8 cellular contexts compared by ENCODE assay signal in genomic region chr3:187748050-187748481, GRCh38. TPM values are rescaled to one million over a fixed set of nuclear protein-coding genes. Genes with fewer than 3 reads are reported as not detected.
DNase-seq lines count a peak whose midpoint lies in the region; ATAC-seq lines count a peak whose summit lies in the region.

No MANE protein-coding gene starts in this region.

- no peak overlapping the region for H2BK120ac ChIP-seq in mesendoderm (ENCODE audit: low read depth, low read length)

- H3K79me2 ChIP-seq in mesendoderm (ENCODE audit: control insufficient read depth, insufficient read depth, low read length): no peaks in the 10 kb centered on the region

- no peak overlapping the region for H3K4me3 ChIP-seq in mesendoderm (ENCODE audit: low read length)

- intact Hi-C loops in activated CD4-positive, alpha-beta memory T cell treated with anti-CD3 and anti-CD28 coated beads for 36 hours (cut with micrococcal nuclease): loop anchor here (1.0 to 10.0 kb wide), 7 partner anchors 29 to 1577 kb away; no protein-coding TSS in a partner anchor

- H3K27me3 ChIP-seq in mesendoderm (ENCODE audit: insufficient read depth, low read length, poor library complexity): no peaks in the 10 kb centered on the region

- H3K9ac ChIP-seq in mesendoderm (ENCODE audit: low read length): no peak overlapping the region

- H3K56ac ChIP-seq in mesendoderm (ENCODE audit: low read length): no peak overlapping the region

- H3K18ac ChIP-seq in mesendoderm (ENCODE audit: low read length): no peak overlapping the region

- H2BK15ac ChIP-seq in mesendoderm (replicated peaks; ENCODE audit: low read depth): no peak overlapping the region

- no peaks in the 10 kb centered on the region for H3K36me3 ChIP-seq in mesendoderm (ENCODE audit: control insufficient read depth, insufficient read depth, low read length)

- ATAC-seq in HG03175 (IDR thresholded peaks at IDR 0.05; ENCODE audit: unreplicated experiment) (peak; percentile 40), HG02763 (IDR thresholded peaks at IDR 0.05; ENCODE audit: unreplicated experiment) (no peak)

- H2AK5ac ChIP-seq in mesendoderm (ENCODE audit: low read length): no peak overlapping the region

- no peak overlapping the region for H3K23ac ChIP-seq in mesendoderm (ENCODE audit: low read length)

- CTCF ChIA-PET in activated CD4-positive, alpha-beta memory T cell treated with anti-CD3 and anti-CD28 coated beads for 36 hours (lab: Charles Lee): interaction anchor here (0.6 to 3.4 kb wide), 43 partner anchors 9 to 1377 kb away, joined by 3 to 32 read pairs (median 4); no protein-coding TSS in a partner anchor

- H3K27me3 Mint-ChIP-seq in activated CD4-positive, alpha-beta memory T cell treated with anti-CD3 and anti-CD28 coated beads for 36 hours: no peaks in the 10 kb centered on the region

- H2BK5ac ChIP-seq in mesendoderm (ENCODE audit: low read length): no peak overlapping the region

- no peak overlapping the region for H3K4ac ChIP-seq in mesendoderm (ENCODE audit: low read depth, low read length)

- H3K27ac ChIP-seq in mesendoderm (ENCODE audit: low read depth, low read length): no peak overlapping the region

- peak overlapping the region; percentile 90 for H3K4me3 Mint-ChIP-seq in activated CD4-positive, alpha-beta memory T cell treated with anti-CD3 and anti-CD28 coated beads for 36 hours

- no peaks in the 10 kb centered on the region for H3K9me3 Mint-ChIP-seq in activated CD4-positive, alpha-beta memory T cell treated with anti-CD3 and anti-CD28 coated beads for 36 hours

- DNase-seq in GM03348 (ENCODE audit: low spot score): peak; percentile 76
- DNase-seq in NCI-H774 (lab: John Stamatoyannopoulos, UW): peak; percentile 93
- peak; percentile 95 for DNase-seq in activated CD4-positive, alpha-beta memory T cell treated with anti-CD3 and anti-CD28 coated beads for 36 hours
- DNase-seq in ecto neural progenitor cell (ENCODE audit: low spot score): peak; percentile 94
- DNase-seq in mesendoderm: peak; percentile 96
- DNase-seq in stimulated activated CD8-positive, alpha-beta memory T cell treated with anti-CD3 and anti-CD28 coated beads, Interleukin-15, amount 100 ng/mL, for 48 hours (ENCODE audit: low read depth in 2 of 2): peak; percentile 84

- peaks cover 46% of the 10 kb centered on the region for H3K4me1 Mint-ChIP-seq in activated CD4-positive, alpha-beta memory T cell treated with anti-CD3 and anti-CD28 coated beads for 36 hours (ENCODE audit: low read depth)

- H3K4me2 ChIP-seq in mesendoderm (ENCODE audit: low read length): no peak overlapping the region

- no peak overlapping the region for H4K8ac ChIP-seq in mesendoderm (ENCODE audit: low read depth, low read length)

- WGBS in mesendoderm (ENCODE audit: extremely low coverage, insufficient coverage, low lambda C conversion rate): no CpG with 5 or more reads among the region's 2 CpGs

- peak overlapping the region; percentile 99 for H3K27ac Mint-ChIP-seq in activated CD4-positive, alpha-beta memory T cell treated with anti-CD3 and anti-CD28 coated beads for 36 hours

- no peak overlapping the region for H4K5ac ChIP-seq in mesendoderm (ENCODE audit: low read length)

- peaks cover 16% of the 10 kb centered on the region for H3K36me3 Mint-ChIP-seq in activated CD4-positive, alpha-beta memory T cell treated with anti-CD3 and anti-CD28 coated beads for 36 hours

- POLR2A ChIA-PET in activated CD4-positive, alpha-beta memory T cell treated with anti-CD3 and anti-CD28 coated beads for 36 hours (lab: Charles Lee): interaction anchor here (1.2 to 6.5 kb wide), 8 partner anchors 12 to 551 kb away, joined by 4 to 102 read pairs (median 10); no protein-coding TSS in a partner anchor

- peaks cover 2% of the 10 kb centered on the region for H3K4me1 ChIP-seq in mesendoderm (ENCODE audit: control insufficient read depth, low read depth, low read length)

- no peaks in the 10 kb centered on the region for H3K79me1 ChIP-seq in mesendoderm (ENCODE audit: low read length)

RNA-seq across cellular contexts. Expression of gene BCL6, which starts 2.8 kb away (rescaled TPM):
- 10 to 100 TPM; 41.4 to 51.3 TPM for total RNA-seq in activated CD4-positive, alpha-beta memory T cell treated with anti-CD3 and anti-CD28 coated beads for 36 hours
- polyA plus RNA-seq in mesendoderm (2013, experiment 1 of 2): 1.3 TPM
- 1.4 TPM for polyA plus RNA-seq in mesendoderm (2013, experiment 2 of 2)

RNA-seq across cellular contexts. Expression of gene RTP2, which starts 45.7 kb away (rescaled TPM):
- not detected for total RNA-seq in activated CD4-positive, alpha-beta memory T cell treated with anti-CD3 and anti-CD28 coated beads for 36 hours
- not detected for polyA plus RNA-seq in mesendoderm (2013, experiment 1 of 2)
- polyA plus RNA-seq in mesendoderm (2013, experiment 2 of 2): not detected
